In the genomic region with DNA sequence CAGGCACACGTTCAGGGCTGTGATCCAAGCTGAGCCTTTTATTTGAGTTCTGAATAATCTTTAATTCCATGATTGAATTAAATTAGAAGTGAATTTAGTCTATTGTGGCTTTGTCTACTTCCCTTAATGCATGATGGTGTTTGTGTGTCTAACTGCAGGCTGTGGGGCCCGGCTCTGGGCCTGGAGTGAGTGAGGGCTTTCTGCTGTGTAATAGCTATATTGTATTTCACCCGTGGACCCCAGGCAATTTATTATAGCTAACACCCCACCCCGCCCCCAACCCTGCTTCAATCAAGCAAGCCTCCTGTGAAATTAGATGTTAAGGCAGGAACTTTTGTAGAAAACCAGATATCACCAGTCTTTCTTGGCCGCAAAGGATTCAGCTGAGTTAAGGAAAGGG, we compare ENCODE assay signal across 19 cellular contexts.
"Had no signal": no experiment of that assay in that cellular context is flagged by ENCODE, and none has a peak within 500 bp of the region (broad histone marks: within the 10 kb centered on the region; RNA-seq: fewer than 3 reads in every experiment).

No MANE protein-coding gene starts in this region.

- H3K9me3 Mint-ChIP-seq: activated CD4-positive, alpha-beta memory T cell treated with anti-CD3 and anti-CD28 coated beads for 36 hours; activated naive CD4-positive, alpha-beta T cell treated with anti-CD3 and anti-CD28 coated beads, Interleukin-2, amount 50 U/mL, for 72 hours; activated T-cell treated with anti-CD3 and anti-CD28 coated beads, Interleukin-2, amount 50 U/mL, for 4 hours; naive thymus-derived CD8-positive, alpha-beta T cell; stimulated activated naive CD8-positive, alpha-beta T cell treated with anti-CD3 and anti-CD28 coated beads, Interleukin-15, amount 100 ng/mL, for 72 hours; T-helper 1 cell treated with Interleukin-12 subunit alpha and Interleukin-12 subunit beta and Interleukin-4 antibody, amounts not matched to agents 30 μg/mL and 1 μg/mL, for 36 hours had no signal

- H3K27me3 ChIP-seq: sigmoid colon, spleen, testis, upper lobe of right lung had no signal

- H3K27ac ChIP-seq: epithelial cell of prostate, prostate gland, sigmoid colon, spleen, testis, upper lobe of right lung had no signal

- H3K9me3 ChIP-seq: prostate gland, sigmoid colon, spleen, testis, upper lobe of right lung had no signal

- H3K4me3 ChIP-seq: prostate gland, sigmoid colon, spleen, testis, upper lobe of right lung had no signal

- ATAC-seq: activated CD4-positive, alpha-beta T cell treated with anti-CD3 and anti-CD28 coated beads for 36 hours; activated CD8-positive, alpha-beta memory T cell treated with anti-CD3 and anti-CD28 coated beads, Interleukin-2, amount 10 ng/mL, durations not matched to agents 7 days and 5 days; activated naive CD4-positive, alpha-beta T cell treated with anti-CD3 and anti-CD28 coated beads, Interleukin-2, amount 50 U/mL, for 72 hours; activated T-cell treated with anti-CD3 and anti-CD28 coated beads, Interleukin-2, amount 50 U/mL, for 4 hours; left lobe of liver; naive thymus-derived CD8-positive, alpha-beta T cell; stimulated activated naive CD8-positive, alpha-beta T cell treated with anti-CD3 and anti-CD28 coated beads, Interleukin-15, amount 100 ng/mL, for 72 hours; upper lobe of right lung had no signal

- H3K4me1 Mint-ChIP-seq: activated CD8-positive, alpha-beta memory T cell treated with anti-CD3 and anti-CD28 coated beads, Interleukin-2, amount 10 ng/mL, durations not matched to agents 7 days and 5 days had no signal

- H3K4me1 ChIP-seq: prostate gland, upper lobe of right lung had no signal

- DNase-seq: activated CD4-positive, alpha-beta memory T cell treated with anti-CD3 and anti-CD28 coated beads for 36 hours; activated CD4-positive, alpha-beta T cell treated with anti-CD3 and anti-CD28 coated beads for 36 hours; activated CD8-positive, alpha-beta memory T cell treated with anti-CD3 and anti-CD28 coated beads, Interleukin-2, amount 10 ng/mL, durations not matched to agents 7 days and 5 days; activated gamma-delta T cell; activated T-cell treated with anti-CD3 and anti-CD28 coated beads, Interleukin-2, amount 50 U/mL, for 4 hours; cerebellar nuclear complex; dermis blood vessel endothelial cell; foreskin melanocyte; naive thymus-derived CD8-positive, alpha-beta T cell; sigmoid colon; spleen; stimulated activated naive CD8-positive, alpha-beta T cell treated with anti-CD3 and anti-CD28 coated beads, Interleukin-15, amount 100 ng/mL, for 72 hours; upper lobe of right lung had no signal

- H3K27me3 Mint-ChIP-seq: activated CD4-positive, alpha-beta memory T cell treated with anti-CD3 and anti-CD28 coated beads for 36 hours; activated CD4-positive, alpha-beta T cell treated with anti-CD3 and anti-CD28 coated beads for 36 hours; activated CD8-positive, alpha-beta memory T cell treated with anti-CD3 and anti-CD28 coated beads, Interleukin-2, amount 10 ng/mL, durations not matched to agents 7 days and 5 days; naive thymus-derived CD8-positive, alpha-beta T cell; stimulated activated naive CD8-positive, alpha-beta T cell treated with anti-CD3 and anti-CD28 coated beads, Interleukin-15, amount 100 ng/mL, for 72 hours had no signal

- H3K27ac Mint-ChIP-seq: activated CD4-positive, alpha-beta memory T cell treated with anti-CD3 and anti-CD28 coated beads for 36 hours; activated CD4-positive, alpha-beta T cell treated with anti-CD3 and anti-CD28 coated beads for 36 hours; activated CD8-positive, alpha-beta memory T cell treated with anti-CD3 and anti-CD28 coated beads, Interleukin-2, amount 10 ng/mL, durations not matched to agents 7 days and 5 days; activated naive CD4-positive, alpha-beta T cell treated with anti-CD3 and anti-CD28 coated beads, Interleukin-2, amount 50 U/mL, for 72 hours; T-helper 1 cell treated with Interleukin-12 subunit alpha and Interleukin-12 subunit beta and Interleukin-4 antibody, amounts not matched to agents 30 μg/mL and 1 μg/mL, for 36 hours had no signal

- H3K4me3 Mint-ChIP-seq: activated CD4-positive, alpha-beta memory T cell treated with anti-CD3 and anti-CD28 coated beads for 36 hours; activated CD4-positive, alpha-beta T cell treated with anti-CD3 and anti-CD28 coated beads for 36 hours; activated CD8-positive, alpha-beta memory T cell treated with anti-CD3 and anti-CD28 coated beads, Interleukin-2, amount 10 ng/mL, durations not matched to agents 7 days and 5 days; activated T-cell treated with anti-CD3 and anti-CD28 coated beads, Interleukin-2, amount 50 U/mL, for 4 hours; naive thymus-derived CD8-positive, alpha-beta T cell; stimulated activated naive CD8-positive, alpha-beta T cell treated with anti-CD3 and anti-CD28 coated beads, Interleukin-15, amount 100 ng/mL, for 72 hours; T-helper 1 cell treated with Interleukin-12 subunit alpha and Interleukin-12 subunit beta and Interleukin-4 antibody, amounts not matched to agents 30 μg/mL and 1 μg/mL, for 36 hours had no signal

- H3K36me3 ChIP-seq: prostate gland had no signal
